ENCODE assay signal across 1 cellular context in the genomic region with DNA sequence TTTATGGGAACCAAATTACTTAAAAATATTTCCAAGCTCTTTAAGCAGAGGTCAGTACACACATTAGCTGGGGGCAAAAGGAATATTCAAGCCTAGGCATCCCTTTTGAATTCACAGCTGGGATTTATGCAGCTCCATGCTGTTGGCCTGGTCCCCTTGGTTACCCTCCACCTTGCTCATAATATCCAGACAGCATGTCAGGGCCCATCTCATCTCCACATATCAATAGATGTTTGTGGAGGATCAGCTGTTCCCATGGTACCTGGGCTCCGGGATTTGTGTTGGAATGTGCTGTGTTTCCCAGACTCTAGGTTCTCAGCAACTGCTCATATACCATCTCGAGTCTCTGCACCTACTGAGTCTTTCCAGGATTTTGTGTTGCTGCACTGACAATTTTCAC.
TF ChIP-seq lines count a peak whose summit lies in the region.

No MANE protein-coding gene starts in this region.

TF ChIP-seq in WTC11, 78 proteins besides CTCF, POLR2A, EP300 and RAD21 (continued from another document):
- TF ChIP-seq, protein P1, sequence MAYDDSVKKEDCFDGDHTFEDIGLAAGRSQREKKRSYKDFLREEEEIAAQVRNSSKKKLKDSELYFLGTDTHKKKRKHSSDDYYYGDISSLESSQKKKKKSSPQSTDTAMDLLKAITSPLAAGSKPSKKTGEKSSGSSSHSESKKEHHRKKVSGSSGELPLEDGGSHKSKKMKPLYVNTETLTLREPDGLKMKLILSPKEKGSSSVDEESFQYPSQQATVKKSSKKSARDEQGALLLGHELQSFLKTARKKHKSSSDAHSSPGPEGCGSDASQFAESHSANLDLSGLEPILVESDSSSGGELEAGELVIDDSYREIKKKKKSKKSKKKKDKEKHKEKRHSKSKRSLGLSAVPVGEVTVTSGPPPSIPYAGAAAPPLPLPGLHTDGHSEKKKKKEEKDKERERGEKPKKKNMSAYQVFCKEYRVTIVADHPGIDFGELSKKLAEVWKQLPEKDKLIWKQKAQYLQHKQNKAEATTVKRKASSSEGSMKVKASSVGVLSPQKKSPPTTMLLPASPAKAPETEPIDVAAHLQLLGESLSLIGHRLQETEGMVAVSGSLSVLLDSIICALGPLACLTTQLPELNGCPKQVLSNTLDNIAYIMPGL (CRISPR knock-in tag; IDR thresholded peaks at IDR 0.05): no peak
- TF ChIP-seq, protein P2, sequence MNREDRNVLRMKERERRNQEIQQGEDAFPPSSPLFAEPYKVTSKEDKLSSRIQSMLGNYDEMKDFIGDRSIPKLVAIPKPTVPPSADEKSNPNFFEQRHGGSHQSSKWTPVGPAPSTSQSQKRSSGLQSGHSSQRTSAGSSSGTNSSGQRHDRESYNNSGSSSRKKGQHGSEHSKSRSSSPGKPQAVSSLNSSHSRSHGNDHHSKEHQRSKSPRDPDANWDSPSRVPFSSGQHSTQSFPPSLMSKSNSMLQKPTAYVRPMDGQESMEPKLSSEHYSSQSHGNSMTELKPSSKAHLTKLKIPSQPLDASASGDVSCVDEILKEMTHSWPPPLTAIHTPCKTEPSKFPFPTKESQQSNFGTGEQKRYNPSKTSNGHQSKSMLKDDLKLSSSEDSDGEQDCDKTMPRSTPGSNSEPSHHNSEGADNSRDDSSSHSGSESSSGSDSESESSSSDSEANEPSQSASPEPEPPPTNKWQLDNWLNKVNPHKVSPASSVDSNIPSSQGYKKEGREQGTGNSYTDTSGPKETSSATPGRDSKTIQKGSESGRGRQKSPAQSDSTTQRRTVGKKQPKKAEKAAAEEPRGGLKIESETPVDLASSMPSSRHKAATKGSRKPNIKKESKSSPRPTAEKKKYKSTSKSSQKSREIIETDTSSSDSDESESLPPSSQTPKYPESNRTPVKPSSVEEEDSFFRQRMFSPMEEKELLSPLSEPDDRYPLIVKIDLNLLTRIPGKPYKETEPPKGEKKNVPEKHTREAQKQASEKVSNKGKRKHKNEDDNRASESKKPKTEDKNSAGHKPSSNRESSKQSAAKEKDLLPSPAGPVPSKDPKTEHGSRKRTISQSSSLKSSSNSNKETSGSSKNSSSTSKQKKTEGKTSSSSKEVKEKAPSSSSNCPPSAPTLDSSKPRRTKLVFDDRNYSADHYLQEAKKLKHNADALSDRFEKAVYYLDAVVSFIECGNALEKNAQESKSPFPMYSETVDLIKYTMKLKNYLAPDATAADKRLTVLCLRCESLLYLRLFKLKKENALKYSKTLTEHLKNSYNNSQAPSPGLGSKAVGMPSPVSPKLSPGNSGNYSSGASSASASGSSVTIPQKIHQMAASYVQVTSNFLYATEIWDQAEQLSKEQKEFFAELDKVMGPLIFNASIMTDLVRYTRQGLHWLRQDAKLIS (CRISPR knock-in tag; IDR thresholded peaks at IDR 0.05; ENCODE audit: borderline replicate concordance): no peak
- TF ChIP-seq ELF4 (CRISPR knock-in tag; IDR thresholded peaks at IDR 0.05; ENCODE audit: low read depth): no peak
- TF ChIP-seq, protein P3, sequence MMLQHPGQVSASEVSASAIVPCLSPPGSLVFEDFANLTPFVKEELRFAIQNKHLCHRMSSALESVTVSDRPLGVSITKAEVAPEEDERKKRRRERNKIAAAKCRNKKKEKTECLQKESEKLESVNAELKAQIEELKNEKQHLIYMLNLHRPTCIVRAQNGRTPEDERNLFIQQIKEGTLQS (CRISPR knock-in tag; conservative IDR thresholded peaks at IDR 0.05): no peak
- TF ChIP-seq ZNF219 (CRISPR knock-in tag; IDR thresholded peaks at IDR 0.05; ENCODE audit: borderline replicate concordance): no peak
- TF ChIP-seq, protein P4, sequence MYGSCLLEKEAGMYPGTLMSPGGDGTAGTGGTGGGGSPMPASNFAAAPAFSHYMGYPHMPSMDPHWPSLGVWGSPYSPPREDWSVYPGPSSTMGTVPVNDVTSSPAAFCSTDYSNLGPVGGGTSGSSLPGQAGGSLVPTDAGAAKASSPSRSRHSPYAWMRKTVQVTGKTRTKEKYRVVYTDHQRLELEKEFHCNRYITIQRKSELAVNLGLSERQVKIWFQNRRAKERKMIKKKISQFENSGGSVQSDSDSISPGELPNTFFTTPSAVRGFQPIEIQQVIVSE (CRISPR knock-in tag; IDR thresholded peaks at IDR 0.05; ENCODE audit: borderline replicate concordance): no peak
- no peak for TF ChIP-seq ZNF423 (CRISPR knock-in tag; IDR thresholded peaks at IDR 0.05)
- TF ChIP-seq, protein P5, sequence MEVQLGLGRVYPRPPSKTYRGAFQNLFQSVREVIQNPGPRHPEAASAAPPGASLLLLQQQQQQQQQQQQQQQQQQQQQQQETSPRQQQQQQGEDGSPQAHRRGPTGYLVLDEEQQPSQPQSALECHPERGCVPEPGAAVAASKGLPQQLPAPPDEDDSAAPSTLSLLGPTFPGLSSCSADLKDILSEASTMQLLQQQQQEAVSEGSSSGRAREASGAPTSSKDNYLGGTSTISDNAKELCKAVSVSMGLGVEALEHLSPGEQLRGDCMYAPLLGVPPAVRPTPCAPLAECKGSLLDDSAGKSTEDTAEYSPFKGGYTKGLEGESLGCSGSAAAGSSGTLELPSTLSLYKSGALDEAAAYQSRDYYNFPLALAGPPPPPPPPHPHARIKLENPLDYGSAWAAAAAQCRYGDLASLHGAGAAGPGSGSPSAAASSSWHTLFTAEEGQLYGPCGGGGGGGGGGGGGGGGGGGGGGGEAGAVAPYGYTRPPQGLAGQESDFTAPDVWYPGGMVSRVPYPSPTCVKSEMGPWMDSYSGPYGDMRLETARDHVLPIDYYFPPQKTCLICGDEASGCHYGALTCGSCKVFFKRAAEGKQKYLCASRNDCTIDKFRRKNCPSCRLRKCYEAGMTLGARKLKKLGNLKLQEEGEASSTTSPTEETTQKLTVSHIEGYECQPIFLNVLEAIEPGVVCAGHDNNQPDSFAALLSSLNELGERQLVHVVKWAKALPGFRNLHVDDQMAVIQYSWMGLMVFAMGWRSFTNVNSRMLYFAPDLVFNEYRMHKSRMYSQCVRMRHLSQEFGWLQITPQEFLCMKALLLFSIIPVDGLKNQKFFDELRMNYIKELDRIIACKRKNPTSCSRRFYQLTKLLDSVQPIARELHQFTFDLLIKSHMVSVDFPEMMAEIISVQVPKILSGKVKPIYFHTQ (CRISPR knock-in tag; IDR thresholded peaks at IDR 0.05): no peak
- TF ChIP-seq, protein P6, sequence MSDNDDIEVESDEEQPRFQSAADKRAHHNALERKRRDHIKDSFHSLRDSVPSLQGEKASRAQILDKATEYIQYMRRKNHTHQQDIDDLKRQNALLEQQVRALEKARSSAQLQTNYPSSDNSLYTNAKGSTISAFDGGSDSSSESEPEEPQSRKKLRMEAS (CRISPR knock-in tag; IDR thresholded peaks at IDR 0.05): no peak
- TF ChIP-seq ZNF396 (CRISPR knock-in tag; IDR thresholded peaks at IDR 0.05; ENCODE audit: borderline replicate concordance): no peak
- TF ChIP-seq, protein P7, sequence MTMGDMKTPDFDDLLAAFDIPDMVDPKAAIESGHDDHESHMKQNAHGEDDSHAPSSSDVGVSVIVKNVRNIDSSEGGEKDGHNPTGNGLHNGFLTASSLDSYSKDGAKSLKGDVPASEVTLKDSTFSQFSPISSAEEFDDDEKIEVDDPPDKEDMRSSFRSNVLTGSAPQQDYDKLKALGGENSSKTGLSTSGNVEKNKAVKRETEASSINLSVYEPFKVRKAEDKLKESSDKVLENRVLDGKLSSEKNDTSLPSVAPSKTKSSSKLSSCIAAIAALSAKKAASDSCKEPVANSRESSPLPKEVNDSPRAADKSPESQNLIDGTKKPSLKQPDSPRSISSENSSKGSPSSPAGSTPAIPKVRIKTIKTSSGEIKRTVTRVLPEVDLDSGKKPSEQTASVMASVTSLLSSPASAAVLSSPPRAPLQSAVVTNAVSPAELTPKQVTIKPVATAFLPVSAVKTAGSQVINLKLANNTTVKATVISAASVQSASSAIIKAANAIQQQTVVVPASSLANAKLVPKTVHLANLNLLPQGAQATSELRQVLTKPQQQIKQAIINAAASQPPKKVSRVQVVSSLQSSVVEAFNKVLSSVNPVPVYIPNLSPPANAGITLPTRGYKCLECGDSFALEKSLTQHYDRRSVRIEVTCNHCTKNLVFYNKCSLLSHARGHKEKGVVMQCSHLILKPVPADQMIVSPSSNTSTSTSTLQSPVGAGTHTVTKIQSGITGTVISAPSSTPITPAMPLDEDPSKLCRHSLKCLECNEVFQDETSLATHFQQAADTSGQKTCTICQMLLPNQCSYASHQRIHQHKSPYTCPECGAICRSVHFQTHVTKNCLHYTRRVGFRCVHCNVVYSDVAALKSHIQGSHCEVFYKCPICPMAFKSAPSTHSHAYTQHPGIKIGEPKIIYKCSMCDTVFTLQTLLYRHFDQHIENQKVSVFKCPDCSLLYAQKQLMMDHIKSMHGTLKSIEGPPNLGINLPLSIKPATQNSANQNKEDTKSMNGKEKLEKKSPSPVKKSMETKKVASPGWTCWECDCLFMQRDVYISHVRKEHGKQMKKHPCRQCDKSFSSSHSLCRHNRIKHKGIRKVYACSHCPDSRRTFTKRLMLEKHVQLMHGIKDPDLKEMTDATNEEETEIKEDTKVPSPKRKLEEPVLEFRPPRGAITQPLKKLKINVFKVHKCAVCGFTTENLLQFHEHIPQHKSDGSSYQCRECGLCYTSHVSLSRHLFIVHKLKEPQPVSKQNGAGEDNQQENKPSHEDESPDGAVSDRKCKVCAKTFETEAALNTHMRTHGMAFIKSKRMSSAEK (CRISPR knock-in tag; IDR thresholded peaks at IDR 0.05; ENCODE audit: borderline replicate concordance): no peak
